In genomic region chr12:81296556-81297305, GRCh38 we compare ENCODE assay signal across 15 cellular contexts.
DNase-seq lines count a peak whose midpoint lies in the region; ATAC-seq lines count a peak whose summit lies in the region.
"Had no signal": no experiment of that assay in that cellular context is flagged by ENCODE, and none has a peak within 500 bp of the region (broad histone marks: within the 10 kb centered on the region; RNA-seq: fewer than 3 reads in every experiment).

No MANE protein-coding gene starts in this region.

- ATAC-seq in HG03045 (IDR thresholded peaks at IDR 0.05; ENCODE audit: unreplicated experiment), result no peak
- ATAC-seq: activated CD8-positive, alpha-beta T cell treated with anti-CD3 and anti-CD28 coated beads, Interleukin-2, amount 10 ng/mL, durations not matched to agents 7 days and 5 days; left colon had no signal

- DNase-seq in NCI-H510A treated with DMSO at 0.1 percent for 48 hours (lab: John Stamatoyannopoulos, UW) (peak; percentile 12), NCI-H510A (lab: John Stamatoyannopoulos, UW) (no peak), T1000 (lab: John Stamatoyannopoulos, UW) (peak; percentile 57), fibroblast of peridontal ligament (ENCODE audit: extremely low read depth) (peak; percentile 29), NCI-H2107 (lab: John Stamatoyannopoulos, UW) (no peak), dedifferentiated amniotic fluid mesenchymal stem cell (ENCODE audit: extremely low spot score) (no peak), AG08395 (ENCODE audit: low spot score) (no peak)
- DNase-seq: activated CD8-positive, alpha-beta T cell treated with anti-CD3 and anti-CD28 coated beads, Interleukin-2, amount 10 ng/mL, durations not matched to agents 7 days and 5 days; activated naive CD4-positive, alpha-beta T cell treated with Interleukin-2 at 50 U/mL for 16 hours; DMS79 treated with DMSO at 0.1 percent for 48 hours; left colon; NCI-H187; nephron progenitor cell; T-helper 9 cell had no signal

Comparison
In these comparisons a context has a peak if more than half of its experiments do, and no peak if none do; other contexts are left out.
1. DNase-seq: peak in NCI-H510A treated with DMSO at 0.1 percent for 48 hours (single experiment), T1000 (single experiment) and fibroblast of peridontal ligament (single experiment); none in NCI-H510A (single experiment), NCI-H2107 (single experiment), dedifferentiated amniotic fluid mesenchymal stem cell (single experiment) and AG08395 (single experiment).